12 cellular contexts compared by ENCODE assay signal in the genomic region with DNA sequence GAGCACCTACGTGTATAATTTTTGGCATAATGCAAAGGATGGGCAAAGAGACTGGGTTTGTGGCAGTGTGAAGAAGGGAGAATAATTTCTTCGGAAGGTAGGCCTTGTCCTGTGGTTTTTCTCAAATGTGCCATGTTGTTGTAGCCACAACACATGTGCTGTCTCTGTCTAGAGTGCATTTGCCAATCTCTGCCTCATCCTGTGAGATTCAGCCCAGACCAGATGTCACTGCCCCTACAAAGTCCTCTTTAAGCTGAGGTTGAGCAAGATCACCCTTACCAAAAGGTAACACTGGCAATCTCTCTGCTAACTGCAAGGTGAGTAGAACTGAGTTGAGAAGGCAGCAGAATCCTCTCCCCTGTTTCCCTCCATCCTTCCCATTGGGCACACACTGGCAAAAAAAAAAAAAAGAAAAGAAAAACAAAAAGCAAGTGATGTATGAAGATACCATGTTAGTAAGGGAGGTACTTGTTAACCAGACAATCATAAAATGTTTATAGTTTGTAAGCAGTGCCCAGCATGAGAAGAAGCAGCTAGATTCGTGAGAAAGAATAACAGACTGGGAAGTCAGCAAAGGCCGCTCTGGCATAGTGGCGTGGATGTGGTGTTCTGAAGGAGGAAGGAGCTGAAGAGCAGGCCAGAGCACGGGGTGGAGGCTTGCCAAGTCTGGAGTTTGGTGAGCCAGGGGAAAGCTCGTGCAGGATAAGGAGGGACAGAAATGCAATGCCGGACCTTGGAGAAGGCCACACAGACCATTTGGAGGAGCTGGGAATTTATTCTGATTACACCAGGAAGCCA. TPM values are rescaled to one million over a fixed set of nuclear protein-coding genes. Genes with fewer than 3 reads are reported as not detected.
DNase-seq lines count a peak whose midpoint lies in the region; ATAC-seq and TF ChIP-seq lines count a peak whose summit lies in the region.
"Had no signal": no experiment of that assay in that cellular context is flagged by ENCODE, and none has a peak within 500 bp of the region (broad histone marks: within the 10 kb centered on the region; RNA-seq: fewer than 3 reads in every experiment).

No MANE protein-coding gene starts in this region.

- no peak overlapping the region for H3K9ac ChIP-seq in muscle layer of colon (ENCODE audit: low read length)

- H3K27ac ChIP-seq in muscle layer of colon (ENCODE audit: low read depth, low read length) (peak overlapping the region; percentile 63), tibial nerve (peak overlapping the region in 1 of 4 donors; percentile 16), esophagus muscularis mucosa (replicated peaks in 1 of 4) (peak overlapping the region in 2 of 4 donors; percentile 24 to 43)
- H3K27ac ChIP-seq: 22Rv1 had no signal

- ATAC-seq in HG02885 (IDR thresholded peaks at IDR 0.05; ENCODE audit: poor library complexity, unreplicated experiment): no peak

- H3K36me3 ChIP-seq in muscle layer of colon (ENCODE audit: insufficient read depth, low read length): no peaks in the 10 kb centered on the region
- no peaks in the 10 kb centered on the region for H3K36me3 ChIP-seq in tibial nerve
- H3K36me3 ChIP-seq in esophagus muscularis mucosa: no peaks in the 10 kb centered on the region

- DNase-seq in DMS 273 (lab: John Stamatoyannopoulos, UW; ENCODE audit: unreplicated experiment) (peak; percentile 66), DMS 273 treated with DMSO at 0.1 percent for 48 hours (lab: John Stamatoyannopoulos, UW) (no peak), fibroblast of the aortic adventitia (ENCODE audit: low read depth) (peak; percentile 74), tibial nerve (ENCODE audit: low spot score in 2 of 2) (peak; percentile 41 to 50), esophagus muscularis mucosa (ENCODE audit: extremely low spot score) (no peak), kidney tubule cell (ENCODE audit: low spot score) (no peak)
- DNase-seq: activated CD4-positive, alpha-beta memory T cell treated with anti-CD3 and anti-CD28 coated beads for 36 hours; kidney glomerular epithelial cell; NCI-H510A had no signal

- TF ChIP-seq EP300 in tibial nerve (IDR thresholded peaks at IDR 0.05) (peak in 1 of 2 donors; percentile 22), esophagus muscularis mucosa (IDR thresholded peaks at IDR 0.05) (no peak)

- H3K4me1 ChIP-seq in muscle layer of colon (ENCODE audit: insufficient read depth, low read length): peaks cover 46% of the 10 kb centered on the region
- peaks cover 0 to 49% (median 0%) of the 10 kb centered on the region in 4 donors for H3K4me1 ChIP-seq in tibial nerve
- H3K4me1 ChIP-seq in esophagus muscularis mucosa: peaks cover 39 to 69% (median 53%) of the 10 kb centered on the region in 4 donors

- H3K27me3 ChIP-seq in muscle layer of colon (ENCODE audit: control insufficient read depth in 1 of 2, insufficient read depth in 2 of 2, low read length in 2 of 2) (no peaks in the 10 kb centered on the region), tibial nerve (no peaks in the 10 kb centered on the region), esophagus muscularis mucosa (no peaks in the 10 kb centered on the region)

- 57 to 59% methylated on average over 8 of the region's 8 CpGs for WGBS in tibial nerve, 2 donors
- WGBS in esophagus muscularis mucosa: 44% methylated on average over 8 of the region's 8 CpGs

- TF ChIP-seq CTCF in fibroblast of the aortic adventitia (IDR thresholded peaks at IDR 0.05; ENCODE audit: insufficient read depth, low read length): no peak
- no peak for TF ChIP-seq CTCF in tibial nerve (IDR thresholded peaks at IDR 0.05)
- no peak for TF ChIP-seq CTCF in esophagus muscularis mucosa (IDR thresholded peaks at IDR 0.05)

- no peaks in the 10 kb centered on the region for H3K9me3 ChIP-seq in muscle layer of colon (ENCODE audit: low read length)
- no peaks in the 10 kb centered on the region for H3K9me3 ChIP-seq in tibial nerve
- no peaks in the 10 kb centered on the region for H3K9me3 ChIP-seq in esophagus muscularis mucosa

- intact Hi-C loops in esophagus muscularis mucosa (cut with DNase I): no loop called here

- H3K4me3 ChIP-seq in fibroblast of the aortic adventitia (ENCODE audit: low read depth, low read length) (no peak overlapping the region), muscle layer of colon (ENCODE audit: low read depth in 1 of 2, low read length in 2 of 2) (no peak overlapping the region), tibial nerve (no peak overlapping the region), esophagus muscularis mucosa (no peak overlapping the region)

- TF ChIP-seq POLR2A in tibial nerve (IDR thresholded peaks at IDR 0.05) (no peak), esophagus muscularis mucosa (IDR thresholded peaks at IDR 0.05; ENCODE audit: low read depth) (no peak)

RNA-seq across cellular contexts. Expression of gene DYRK2, which starts 18.9 kb away (rescaled TPM):
- 23.8 and 32.1 TPM in 2 replicates for total RNA-seq in fibroblast of the aortic adventitia (ENCODE audit: low replicate concordance)
- 10 to 100 TPM in 3 of 4 donors, 1 to 10 TPM in 1; 9.6 to 21.6 (median 19.2) TPM for total RNA-seq in tibial nerve
- total RNA-seq in esophagus muscularis mucosa: 10 to 100 TPM; 22.2 to 57.9 (median 36.9) TPM

Comparison
In these comparisons a context has a peak if more than half of its experiments do, and no peak if none do; other contexts are left out.
1. DNase-seq: peak in DMS 273 (single experiment), fibroblast of the aortic adventitia (single experiment) and tibial nerve (2 of 2); none in DMS 273 treated with DMSO at 0.1 percent for 48 hours (single experiment), esophagus muscularis mucosa (single experiment) and kidney tubule cell (single experiment).